Comparison of ENCODE assay signal across 8 cellular contexts in genomic region chr6:34459899-34460593, GRCh38. TPM values are rescaled to one million over a fixed set of nuclear protein-coding genes. Genes with fewer than 3 reads are reported as not detected.
DNase-seq lines count a peak whose midpoint lies in the region; ATAC-seq and TF ChIP-seq lines count a peak whose summit lies in the region.

No MANE protein-coding gene starts in this region.

- H3K4me3 Mint-ChIP-seq in activated naive CD8-positive, alpha-beta T cell treated with anti-CD3 and anti-CD28 coated beads, Interleukin-2, amount 50 U/mL, for 24 hours = no peak overlapping the region

- H3F3A ChIP-seq in SK-N-SH (replicated peaks; ENCODE audit: insufficient read depth) = no peaks in the 10 kb centered on the region

- H3K27me3 ChIP-seq in SK-N-SH (ENCODE audit: insufficient read depth) = no peaks in the 10 kb centered on the region

- no peaks in the 10 kb centered on the region for H3K9me3 Mint-ChIP-seq in activated naive CD8-positive, alpha-beta T cell treated with anti-CD3 and anti-CD28 coated beads, Interleukin-2, amount 50 U/mL, for 24 hours

- no peaks in the 10 kb centered on the region for H4K20me1 ChIP-seq in SK-N-SH (ENCODE audit: insufficient read depth)

- ATAC-seq in activated naive CD8-positive, alpha-beta T cell treated with anti-CD3 and anti-CD28 coated beads, Interleukin-2, amount 50 U/mL, for 24 hours = peak; percentile 61
- ATAC-seq in GM19463 (IDR thresholded peaks at IDR 0.05; ENCODE audit: unreplicated experiment) = no peak

- no peak overlapping the region for H3K4me2 ChIP-seq in SK-N-SH

- H3K36me3 ChIP-seq in SK-N-SH (replicated peaks in 1 of 2; ENCODE audit: control insufficient read depth in 1 of 2, insufficient read depth in 2 of 2, low read length in 1 of 2) = no peaks in the 10 kb centered on the region

- H3K27ac ChIP-seq in SK-N-SH (ENCODE audit: low read depth in 2 of 2, low read length in 1 of 2) = no peak overlapping the region

- no peak overlapping the region for H2AFZ ChIP-seq in SK-N-SH (ENCODE audit: low read depth)

- H3K4me1 ChIP-seq in SK-N-SH (ENCODE audit: control insufficient read depth in 1 of 2, insufficient read depth in 2 of 2, low read depth in 1 of 2, low read length in 1 of 2) = peaks cover 0 to 3% of the 10 kb centered on the region in 2 experiments; a peak in 1 of 4 replicates

- peak; percentile 55 for TF ChIP-seq CTCF in SK-N-SH (IDR thresholded peaks at IDR 0.05)

- POLR2A ChIA-PET in SK-N-SH (lab: Yijun Ruan, JAX) = no interaction called here

- H3K9me3 ChIP-seq in SK-N-SH = no peaks in the 10 kb centered on the region

- peak; percentile 87 for TF ChIP-seq RAD21 in SK-N-SH (IDR thresholded peaks at IDR 0.05; ENCODE audit: low read length)

- 53% methylated on average over 6 of the region's 6 CpGs for WGBS in SK-N-SH (ENCODE audit: low lambda C conversion rate)

- no peaks in the 10 kb centered on the region for H3K4me1 Mint-ChIP-seq in activated naive CD8-positive, alpha-beta T cell treated with anti-CD3 and anti-CD28 coated beads, Interleukin-2, amount 50 U/mL, for 24 hours

- no peaks in the 10 kb centered on the region for H3K79me2 ChIP-seq in SK-N-SH (ENCODE audit: insufficient read depth)

- CTCF ChIA-PET in SK-N-SH (lab: Yijun Ruan, JAX) = interaction anchor here (0.6 to 5.2 kb wide), 33 partner anchors 8 to 1858 kb away, joined by 3 to 74 read pairs (median 4); partner anchors contain the start of genes SMIM29, SNRPC and SPDEF

- H3K9ac ChIP-seq in SK-N-SH = no peak overlapping the region

- no peaks in the 10 kb centered on the region for H3K36me3 Mint-ChIP-seq in activated naive CD8-positive, alpha-beta T cell treated with anti-CD3 and anti-CD28 coated beads, Interleukin-2, amount 50 U/mL, for 24 hours (ENCODE audit: low read depth)

- H3K4me3 ChIP-seq in Jurkat, Clone E6-1 (ENCODE audit: low read length) = no peak overlapping the region
- no peak overlapping the region for H3K4me3 ChIP-seq in SK-N-SH (ENCODE audit: low read depth in 2 of 2, low read length in 1 of 2)

- no peak for TF ChIP-seq EP300 in SK-N-SH (IDR thresholded peaks at IDR 0.05; ENCODE audit: borderline replicate concordance in 1 of 2, low read depth in 1 of 2, low read length in 1 of 2)

- DNase-seq in DMS153 treated with DMSO at 0.1 percent for 48 hours (lab: John Stamatoyannopoulos, UW; ENCODE audit: unreplicated experiment) (peak; percentile 45), SK-N-SH (peak; percentile 63), iPS DF 19.7 (ENCODE audit: low read depth, low spot score) (peak; percentile 45), dedifferentiated amniotic fluid mesenchymal stem cell (ENCODE audit: extremely low spot score) (no peak)
- peak; percentile 55 for DNase-seq in Jurkat, Clone E6-1 (ENCODE audit: low read depth, low spot score)
- DNase-seq in activated naive CD8-positive, alpha-beta T cell treated with anti-CD3 and anti-CD28 coated beads, Interleukin-2, amount 50 U/mL, for 24 hours = peak; percentile 42
- DNase-seq in stimulated activated CD4-positive, alpha-beta T cell treated with anti-CD3 and anti-CD28 coated beads, Interleukin-2, amount 100 ng/mL, for 48 hours = peak; percentile 26 to 37

- H3K27me3 Mint-ChIP-seq in activated naive CD8-positive, alpha-beta T cell treated with anti-CD3 and anti-CD28 coated beads, Interleukin-2, amount 50 U/mL, for 24 hours = peaks cover 6% of the 10 kb centered on the region

- H3K9me2 ChIP-seq in SK-N-SH = no peaks in the 10 kb centered on the region

- no peak overlapping the region for H3K27ac Mint-ChIP-seq in activated naive CD8-positive, alpha-beta T cell treated with anti-CD3 and anti-CD28 coated beads, Interleukin-2, amount 50 U/mL, for 24 hours

TF ChIP-seq in SK-N-SH, 30 proteins besides CTCF, POLR2A, EP300 and RAD21:
- TF ChIP-seq SMC3 (IDR thresholded peaks at IDR 0.05; ENCODE audit: low read depth, low read length) = peak; percentile 72
- no peak for TF ChIP-seq ELF1 (IDR thresholded peaks at IDR 0.05)

RNA-seq across cellular contexts. Expression of gene PACSIN1, which starts 5.8 kb away (rescaled TPM):
- polyA plus RNA-seq in Jurkat, Clone E6-1 (2012; ENCODE audit: insufficient read depth, insufficient read length) = 1.1 TPM
- 0.02 and 0.05 TPM in 2 replicates for polyA plus RNA-seq in SK-N-SH (2012; rRNA removed)
- polyA plus RNA-seq in SK-N-SH (2012; cell fraction: cytosol; rRNA removed) = 0.12 and 0.13 TPM in 2 replicates
- 0.04 and 0.10 TPM in 2 replicates for polyA plus RNA-seq in SK-N-SH (2012; cell fraction: nucleus; rRNA removed)

RNA-seq across cellular contexts. Expression of gene RPS10, which starts 34.2 kb away (rescaled TPM):
- 2,495 TPM for polyA plus RNA-seq in Jurkat, Clone E6-1 (2012; ENCODE audit: insufficient read depth, insufficient read length)
- 4,475 and 5,166 TPM in 2 replicates for polyA plus RNA-seq in SK-N-SH (2012; rRNA removed)
- polyA plus RNA-seq in SK-N-SH (2012; cell fraction: cytosol; rRNA removed) = 3,844 and 4,849 TPM in 2 replicates
- 1,086 and 1,514 TPM in 2 replicates for polyA plus RNA-seq in SK-N-SH (2012; cell fraction: nucleus; rRNA removed)
